In the genomic region with DNA sequence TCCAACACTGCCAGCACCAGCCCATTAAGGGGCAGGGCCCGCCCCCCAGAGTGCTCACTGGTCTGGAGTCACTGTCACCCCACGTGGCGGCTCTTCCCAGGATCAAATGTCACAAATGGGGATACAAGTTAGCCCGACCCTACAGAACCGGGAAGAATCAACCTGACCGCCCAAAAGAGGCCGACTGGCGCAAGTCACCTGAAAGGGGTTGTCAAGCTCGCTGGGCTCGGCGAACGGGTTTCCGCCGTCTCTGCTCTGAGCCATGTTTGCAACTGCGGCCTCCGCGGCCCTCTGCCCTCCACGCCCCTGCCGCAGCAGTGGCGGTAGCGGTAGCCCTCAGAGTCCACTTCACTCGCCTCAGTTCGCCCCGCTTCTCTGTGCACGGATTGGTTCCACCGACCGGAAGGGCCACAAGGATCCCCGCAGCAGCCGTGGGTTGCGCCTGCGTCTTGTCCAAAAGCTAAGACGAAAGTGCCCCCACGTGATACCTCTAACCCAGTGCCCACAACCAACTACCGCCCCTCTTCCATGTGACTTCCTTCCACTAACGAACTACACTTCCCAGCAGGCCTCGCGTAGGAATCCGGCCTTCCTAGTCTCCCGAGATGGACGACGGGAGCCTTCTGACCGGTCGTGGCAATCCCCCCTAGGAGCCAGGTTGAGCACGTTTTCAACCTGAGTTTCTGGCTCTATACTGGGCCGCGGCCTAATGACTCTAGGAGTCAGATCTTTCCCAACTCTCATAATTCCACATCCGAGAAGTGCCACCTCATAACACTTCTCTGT, we compare ENCODE assay signal across 8 cellular contexts. TPM values are rescaled to one million over a fixed set of nuclear protein-coding genes. Genes with fewer than 3 reads are reported as not detected.
DNase-seq lines count a peak whose midpoint lies in the region; ATAC-seq and TF ChIP-seq lines count a peak whose summit lies in the region.

SCAMP3 (minus strand) TSS at position 473 of the 786 bp plus-strand sequence; CDS start at position 264, 209 bp downstream.

- H3K27ac ChIP-seq in PC-9: peak within 1 kb of the TSS; percentile 54

- no peak for TF ChIP-seq CTCF in PC-9 (conservative IDR thresholded peaks at IDR 0.05)

- CTCF ChIA-PET in PC-9 (lab: Charles Lee): no interaction called here

- peak within 1 kb of the TSS; percentile 86 for H2AFZ ChIP-seq in PC-9

- intact Hi-C loops in PC-9 (cut with micrococcal nuclease; ENCODE audit: unreplicated experiment): loop anchor here (5.0 kb wide), 2 partner anchors 45 to 60 kb away; partner anchors contain the start of genes FDPS and RUSC1

- H3K79me2 ChIP-seq in PC-9 (ENCODE audit: low read depth): peaks cover 19% of the 10 kb centered on the region

- peak within 1 kb of the TSS; percentile 96 for H3K4me3 ChIP-seq in Jurkat, Clone E6-1 (ENCODE audit: low read length)
- H3K4me3 ChIP-seq in PC-9: peak within 1 kb of the TSS; percentile 89
- H3K4me3 ChIP-seq in mucosa of stomach (ENCODE audit: low read length): peak within 1 kb of the TSS; percentile 85

- peak; percentile 91 for ATAC-seq in GM21619 (IDR thresholded peaks at IDR 0.05; ENCODE audit: unreplicated experiment)

- peak within 1 kb of the TSS; percentile 99 for H3K4me2 ChIP-seq in PC-9

- H3K9me3 ChIP-seq in PC-9 (ENCODE audit: insufficient read depth, low read depth): no peaks in the 10 kb centered on the region
- H3K9me3 ChIP-seq in mucosa of stomach (ENCODE audit: control insufficient read depth, low read length): no peaks in the 10 kb centered on the region

- H3K9ac ChIP-seq in mucosa of stomach (ENCODE audit: low read length): peak within 1 kb of the TSS; percentile 78

- H3K4me1 ChIP-seq in PC-9 (replicated peaks; ENCODE audit: insufficient read depth) (peaks cover 18% of the 10 kb centered on the region), mucosa of stomach (ENCODE audit: control insufficient read depth, insufficient read depth, low read length) (peaks cover 16% of the 10 kb centered on the region)

- H3K27me3 ChIP-seq in PC-9 (ENCODE audit: insufficient read depth, low read depth) (no peaks in the 10 kb centered on the region), mucosa of stomach (ENCODE audit: control insufficient read depth, insufficient read depth, low read length) (no peaks in the 10 kb centered on the region)

- BruUV-seq in PC-9 (replicated peaks; lab: Mats Ljungman, UMichigan): TSS peak; percentile 41

- H4K20me1 ChIP-seq in PC-9 (ENCODE audit: insufficient read depth): no peaks in the 10 kb centered on the region

- peak; percentile 88 for TF ChIP-seq POLR2A in erythroblast (IDR thresholded peaks at IDR 0.05; ENCODE audit: low read length)

- H3K9me2 ChIP-seq in PC-9 (ENCODE audit: insufficient read depth): no peaks in the 10 kb centered on the region

- peak; percentile 99 for DNase-seq in DMS153 (lab: John Stamatoyannopoulos, UW)
- DNase-seq in Jurkat, Clone E6-1 (ENCODE audit: low read depth, low spot score): peak; percentile 94
- peak; percentile 91 to 96 for DNase-seq in PC-9
- peak; percentile 75 for DNase-seq in activated T-cell treated with anti-CD3 and anti-CD28 coated beads, Interleukin-2, amount 50 U/mL, for 1 hour
- DNase-seq in erythroblast (lab: John Stamatoyannopoulos, UW): peak; percentile 86 to 92
- DNase-seq in stimulated activated CD8-positive, alpha-beta memory T cell treated with anti-CD3 and anti-CD28 coated beads, Interleukin-7, amount 100 ng/mL, for 1 hour (ENCODE audit: low read depth in 2 of 2): peak; percentile 67 to 76

- POLR2A ChIA-PET in PC-9 (lab: Charles Lee; ENCODE audit: unreplicated experiment): interaction anchor here (0.6 kb wide), 3 partner anchors 11 to 64 kb away, joined by 3 to 4 read pairs (median 3); no protein-coding TSS in a partner anchor

- peaks cover 62% of the 10 kb centered on the region for H3F3A ChIP-seq in PC-9 (ENCODE audit: insufficient read depth, low read depth)

- H3K36me3 ChIP-seq in PC-9 (ENCODE audit: low read depth) (peaks cover 9% of the 10 kb centered on the region; the same call in 1 of the 2 replicates), mucosa of stomach (ENCODE audit: control insufficient read depth, insufficient read depth, low read length) (peaks cover 15% of the 10 kb centered on the region)

RNA-seq across cellular contexts. Expression of gene SCAMP3, which starts in this region (rescaled TPM):
- 92.0 TPM for polyA plus RNA-seq in Jurkat, Clone E6-1 (2012; ENCODE audit: insufficient read depth, insufficient read length)
- 56.9 and 64.1 TPM in 2 replicates for total RNA-seq in PC-9 (2021)

Comparison
In these comparisons a context has a peak if more than half of its experiments do, and no peak if none do; other contexts are left out.
1. Peak in every context shown above with its lines: DNase-seq, ATAC-seq, H3K4me3 ChIP-seq and H3K27ac ChIP-seq.